29 cellular contexts compared by ENCODE assay signal in genomic region chr10:58014436-58014835, GRCh38.
"Had no signal": no experiment of that assay in that cellular context is flagged by ENCODE, and none has a peak within 500 bp of the region (broad histone marks: within the 10 kb centered on the region; RNA-seq: fewer than 3 reads in every experiment).

No MANE protein-coding gene starts in this region.

- H3K27me3 ChIP-seq: esophagus squamous epithelium, heart right ventricle, left lung, ovary, right lobe of liver, suprapubic skin, transverse colon, upper lobe of right lung, uterus had no signal

- H3K4me3 ChIP-seq: esophagus squamous epithelium, heart right ventricle, left lung, ovary, right lobe of liver, smooth muscle cell, suprapubic skin, transverse colon, upper lobe of right lung, uterus had no signal

- ATAC-seq: effector memory CD8-positive, alpha-beta T cell; heart right ventricle; left cardiac atrium; left lung; naive thymus-derived CD8-positive, alpha-beta T cell; right lobe of liver; stimulated activated naive CD8-positive, alpha-beta T cell treated with anti-CD3 and anti-CD28 coated beads, Interleukin-15, amount 100 ng/mL, for 72 hours; upper lobe of right lung had no signal

- H3K36me3 ChIP-seq: esophagus squamous epithelium, heart right ventricle, left lung, ovary, right lobe of liver, suprapubic skin, transverse colon, upper lobe of right lung, uterus had no signal

- DNase-seq: cortex of kidney; effector memory CD8-positive, alpha-beta T cell; erythroblast; esophagus squamous epithelium; foreskin melanocyte; glutamatergic neuron; heart right ventricle; hippocampal formation; left cardiac atrium; left lung; mesendoderm; midbrain; naive thymus-derived CD8-positive, alpha-beta T cell; nephron progenitor cell; nucleus accumbens; ovary; right lobe of liver; stimulated activated CD4-positive, alpha-beta T cell treated with anti-CD3 and anti-CD28 coated beads, Interleukin-12 subunit alpha, Interleukin-12 subunit beta, amount 100 ng/mL, for 4 hours; stimulated activated CD4-positive, alpha-beta T cell treated with anti-CD3 and anti-CD28 coated beads, Interleukin-1b, Interleukin-23, amount 100 ng/mL, for 48 hours; stimulated activated CD4-positive, alpha-beta T cell treated with anti-CD3 and anti-CD28 coated beads, Interleukin-4, amount 100 ng/mL, for 1 hour; stimulated activated CD8-positive, alpha-beta memory T cell treated with anti-CD3 and anti-CD28 coated beads, Interleukin-4, amount 100 ng/mL, for 48 hours; stimulated activated naive CD4-positive, alpha-beta T cell; stimulated activated naive CD8-positive, alpha-beta T cell treated with anti-CD3 and anti-CD28 coated beads, Interleukin-15, amount 100 ng/mL, for 72 hours; transverse colon; upper lobe of right lung; uterus had no signal

- FAIRE-seq: islet of Langerhans had no signal
